ENCODE assay signal across 22 cellular contexts in the genomic region with DNA sequence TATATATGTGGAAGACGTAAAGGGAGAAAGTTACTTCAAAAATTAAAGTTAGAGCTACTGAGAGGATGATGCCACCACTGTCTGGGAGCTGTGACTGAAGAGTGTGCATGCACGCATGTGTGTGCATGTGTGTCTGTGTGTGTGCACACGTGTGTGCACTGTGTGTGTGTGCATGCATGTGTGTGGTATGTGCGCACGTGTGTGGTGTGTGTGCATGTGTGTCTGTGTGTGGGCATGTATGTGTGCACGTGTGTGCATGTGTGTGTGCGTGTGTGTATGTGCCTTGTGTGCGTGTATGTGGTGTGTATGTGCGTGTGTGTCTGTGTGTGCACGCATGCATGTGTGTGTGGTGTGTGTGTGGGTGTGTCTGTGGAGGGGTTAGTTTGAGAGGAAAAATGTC.
"Had no signal": no experiment of that assay in that cellular context is flagged by ENCODE, and none has a peak within 500 bp of the region (broad histone marks: within the 10 kb centered on the region; RNA-seq: fewer than 3 reads in every experiment).

No MANE protein-coding gene starts in this region.

- H3K36me3 ChIP-seq: left ventricle myocardium inferior, lower lobe of right lung, neutrophil, sigmoid colon, stomach, thoracic aorta, transverse colon had no signal

- H3K9me3 ChIP-seq: lower lobe of right lung, neutrophil, psoas muscle, thoracic aorta, transverse colon had no signal

- H3K4me3 ChIP-seq: left ventricle myocardium inferior, lower lobe of right lung, psoas muscle, sigmoid colon, skin epidermis, stomach, thoracic aorta, transverse colon had no signal

- H3K27me3 ChIP-seq: neutrophil, sigmoid colon, stomach, transverse colon had no signal

- H3K27me3 Mint-ChIP-seq: natural killer cell treated with Interleukin-12 subunit alpha and Interleukin-12 subunit beta and Interleukin-15 and Interleukin-18, amount 100 ng/mL, for 72 hours had no signal

- H3K36me3 Mint-ChIP-seq: memory B cell; natural killer cell treated with Interleukin-12 subunit alpha and Interleukin-12 subunit beta and Interleukin-15 and Interleukin-18, amount 100 ng/mL, for 72 hours had no signal

- H3K27ac Mint-ChIP-seq: immature natural killer cell; memory B cell; natural killer cell treated with Interleukin-12 subunit alpha and Interleukin-12 subunit beta and Interleukin-15 and Interleukin-18, amount 100 ng/mL, for 72 hours had no signal

- H3K4me1 Mint-ChIP-seq: immature natural killer cell had no signal

- DNase-seq: effector memory CD4-positive, alpha-beta T cell; immature natural killer cell; left ventricle myocardium inferior; lower lobe of right lung; midbrain; psoas muscle; retina; sigmoid colon; stimulated activated CD4-positive, alpha-beta T cell treated with anti-CD3 and anti-CD28 coated beads, Interleukin-2, amount 100 ng/mL, for 24 hours; stimulated activated naive CD4-positive, alpha-beta T cell; stomach; substantia nigra; transverse colon had no signal

- FAIRE-seq: endometrium, frontal cortex, keratinocyte had no signal

- H3K4me3 Mint-ChIP-seq: immature natural killer cell; memory B cell; natural killer cell treated with Interleukin-12 subunit alpha and Interleukin-12 subunit beta and Interleukin-15 and Interleukin-18, amount 100 ng/mL, for 72 hours had no signal

- ATAC-seq: esophagus mucosa; lower lobe of right lung; natural killer cell treated with Interleukin-12 subunit alpha and Interleukin-12 subunit beta and Interleukin-15 and Interleukin-18, amount 100 ng/mL, for 72 hours; psoas muscle had no signal

- H3K27ac ChIP-seq: left ventricle myocardium inferior, lower lobe of right lung, neutrophil, psoas muscle, sigmoid colon, skin epidermis, stomach, thoracic aorta, transverse colon had no signal

- H3K4me1 ChIP-seq: left ventricle myocardium inferior, lower lobe of right lung, psoas muscle, sigmoid colon, stomach, transverse colon had no signal
